Comparison of ENCODE assay signal across 2 cellular contexts in the genomic region with DNA sequence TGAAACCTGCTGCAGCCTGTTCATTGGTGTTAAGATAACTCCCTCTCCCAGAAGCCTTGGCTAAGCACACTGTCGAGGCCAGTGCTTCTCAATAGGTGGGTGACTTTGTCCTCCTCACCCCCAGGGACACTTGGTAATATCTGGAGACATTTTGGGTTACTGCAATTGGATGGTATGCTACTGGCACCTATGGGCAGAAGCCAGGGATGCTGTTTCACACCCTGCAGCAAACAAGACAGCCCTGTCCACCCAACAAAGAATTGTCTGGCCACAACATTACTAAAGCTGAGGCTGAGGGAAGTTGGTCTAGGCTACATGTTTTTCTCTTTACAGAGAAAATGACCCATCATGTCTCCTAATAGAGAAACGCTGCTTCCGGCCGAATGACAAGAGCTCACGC. TPM values are rescaled to one million over a fixed set of nuclear protein-coding genes. Genes with fewer than 3 reads are reported as not detected.
"Had no signal": no experiment of that assay in that cellular context is flagged by ENCODE, and none has a peak within 500 bp of the region (broad histone marks: within the 10 kb centered on the region; RNA-seq: fewer than 3 reads in every experiment).

No MANE protein-coding gene starts in this region.

RNA-seq across cellular contexts. Expression of a gene that starts 4.9 kb away (rescaled TPM):
- total RNA-seq: HT1080 had no signal
- polyA plus RNA-seq: IgD-negative memory B cell had no signal
